ENCODE assay signal across 11 cellular contexts in genomic region chrX:51742586-51742985, GRCh38. TPM values are rescaled to one million over a fixed set of nuclear protein-coding genes. Genes with fewer than 3 reads are reported as not detected.
A peak's percentile ranks its signal among the peaks of the same experiment; 100 is the strongest.
DNase-seq lines count a peak whose midpoint lies in the region; FAIRE-seq and TF ChIP-seq lines count a peak whose summit lies in the region.
"Had no signal": no experiment of that assay in that cellular context is flagged by ENCODE, and none has a peak within 500 bp of the region (broad histone marks: within the 10 kb centered on the region; RNA-seq: fewer than 3 reads in every experiment).

No MANE protein-coding gene starts in this region.

- H3K9me3 ChIP-seq in Caco-2 (no peaks in the 10 kb centered on the region), endothelial cell of umbilical vein (replicated peaks; ENCODE audit: control insufficient read depth, insufficient read depth, low read length) (no peaks in the 10 kb centered on the region), neuronal stem cell (replicated peaks in 1 of 2; ENCODE audit: control insufficient read depth in 2 of 2, insufficient read depth in 1 of 2, low read depth in 1 of 2, low read length in 2 of 2) (no peaks in the 10 kb centered on the region), Peyer's patch (peaks cover 0 to 2% (median 0%) of the 10 kb centered on the region in 4 donors), small intestine (ENCODE audit: control insufficient read depth, low read depth) (no peaks in the 10 kb centered on the region)

- FAIRE-seq in endothelial cell of umbilical vein (lab: Jason Lieb, UNC) (no peak), small intestine (lab: Jason Lieb, UNC) (no peak)

- no peak overlapping the region for H4K91ac ChIP-seq in neuronal stem cell (ENCODE audit: low read depth, low read length, poor library complexity)

- no peak overlapping the region for H2BK12ac ChIP-seq in neuronal stem cell (ENCODE audit: low read length)

- H3K27ac ChIP-seq in endothelial cell of umbilical vein (ENCODE audit: insufficient read depth, low read depth, low read length) (no peak overlapping the region), neuronal stem cell (replicated peaks; ENCODE audit: low read length) (no peak overlapping the region), Peyer's patch (no peak overlapping the region), small intestine (ENCODE audit: low read depth in 1 of 2, low read length in 1 of 2) (no peak overlapping the region)

- H3K27ac Mint-ChIP-seq in Caco-2 (ENCODE audit: unreplicated experiment), result no peak overlapping the region

- H3K23ac ChIP-seq in neuronal stem cell (ENCODE audit: low read depth, low read length, poor library complexity), result no peak overlapping the region

- dilution Hi-C loops in endothelial cell of umbilical vein (cut with MboI; ENCODE audit: extremely low pct_ligation_motif_present, low sequenced_read_pairs), result no loop called here

- H3K36me3 Mint-ChIP-seq in Caco-2 (ENCODE audit: insufficient read depth, unreplicated experiment), result no peaks in the 10 kb centered on the region

- H3K9me3 Mint-ChIP-seq in Caco-2 (ENCODE audit: unreplicated experiment), result no peaks in the 10 kb centered on the region

- no peaks in the 10 kb centered on the region for H3K27me3 Mint-ChIP-seq in Caco-2 (ENCODE audit: insufficient read depth, unreplicated experiment)

- H2BK15ac ChIP-seq in neuronal stem cell (ENCODE audit: low read length), result no peak overlapping the region

- H3K27me3 ChIP-seq in Caco-2 (replicated peaks; ENCODE audit: control insufficient read depth, insufficient read depth, low read length) (no peaks in the 10 kb centered on the region), endothelial cell of umbilical vein (ENCODE audit: control insufficient read depth in 2 of 2, insufficient read depth in 2 of 2, low read length in 2 of 2) (peaks cover 1 to 3% of the 10 kb centered on the region in 2 experiments), neuronal stem cell (ENCODE audit: control insufficient read depth in 3 of 3, insufficient read depth in 3 of 3, low read depth in 1 of 3, low read length in 3 of 3) (peaks cover 0 to 22% (median 0%) of the 10 kb centered on the region in 3 experiments), Peyer's patch (no peaks in the 10 kb centered on the region), small intestine (ENCODE audit: control insufficient read depth in 2 of 2, insufficient read depth in 2 of 2, low read length in 2 of 2) (peaks cover 0 to 2% of the 10 kb centered on the region in 2 donors)

- intact Hi-C loops in Caco-2 (cut with micrococcal nuclease; ENCODE audit: unreplicated experiment), result no loop called here
- intact Hi-C loops in endothelial cell of umbilical vein (cut with micrococcal nuclease), result no loop called here

- H3K4me3 ChIP-seq in Caco-2 (ENCODE audit: low read depth, low read length) (no peak overlapping the region), LNCaP clone FGC (ENCODE audit: low read depth, low read length) (peak overlapping the region; percentile 71), endothelial cell of umbilical vein (replicated peaks in 1 of 3; ENCODE audit: insufficient read depth in 1 of 3, low read depth in 1 of 3, low read length in 3 of 3) (peak overlapping the region in 1 of 3 experiments; percentile 67), neuronal stem cell (ENCODE audit: low read length in 2 of 2) (peak overlapping the region in 1 of 2 donors; percentile 91), Peyer's patch (no peak overlapping the region), small intestine (ENCODE audit: low read depth in 1 of 2, low read length in 2 of 2) (no peak overlapping the region)

- H3K79me2 ChIP-seq in endothelial cell of umbilical vein (ENCODE audit: control insufficient read depth, insufficient read depth, low read length), result no peaks in the 10 kb centered on the region

- H3K36me3 ChIP-seq in Caco-2 (ENCODE audit: control insufficient read depth, insufficient read depth, low read length) (no peaks in the 10 kb centered on the region), endothelial cell of umbilical vein (ENCODE audit: control insufficient read depth in 2 of 2, extremely low read depth in 1 of 2, insufficient read depth in 2 of 2, low read length in 2 of 2) (no peaks in the 10 kb centered on the region), neuronal stem cell (replicated peaks in 1 of 2; ENCODE audit: control insufficient read depth in 2 of 2, insufficient read depth in 2 of 2, low read length in 2 of 2) (peaks cover 0 to 21% of the 10 kb centered on the region in 2 donors), Peyer's patch (no peaks in the 10 kb centered on the region), small intestine (ENCODE audit: control insufficient read depth in 2 of 2, insufficient read depth in 2 of 2, low read length in 2 of 2) (no peaks in the 10 kb centered on the region)

- H3K79me1 ChIP-seq in neuronal stem cell (ENCODE audit: low read depth, low read length), result peaks cover 2% of the 10 kb centered on the region

- CTCF ChIA-PET in Caco-2 (lab: Charles Lee) (no interaction called here), endothelial cell of umbilical vein (lab: Charles Lee) (no interaction called here)

- POLR2A ChIA-PET in Caco-2 (lab: Charles Lee) (no interaction called here), endothelial cell of umbilical vein (lab: Charles Lee) (no interaction called here)

- TF ChIP-seq CTCF in Caco-2 (IDR thresholded peaks at IDR 0.05; ENCODE audit: insufficient read depth in 1 of 2, low read depth in 1 of 2, low read length in 1 of 2, severe bottlenecking in 1 of 2, unreplicated experiment in 1 of 2) (no peak), LNCaP clone FGC (IDR thresholded peaks at IDR 0.05; ENCODE audit: control insufficient read depth, extremely low read depth, insufficient read depth) (no peak), endothelial cell of umbilical vein (IDR thresholded peaks at IDR 0.05; ENCODE audit: extremely low read depth in 1 of 2, insufficient read depth in 1 of 2, low read depth in 1 of 2, low read length in 2 of 2) (no peak), Peyer's patch (IDR thresholded peaks at IDR 0.05) (no peak)

- no peak overlapping the region for H3K14ac ChIP-seq in neuronal stem cell (ENCODE audit: low read length)

- H4K20me1 ChIP-seq in endothelial cell of umbilical vein (replicated peaks; ENCODE audit: control insufficient read depth, extremely low read depth, insufficient read depth, low read length), result no peaks in the 10 kb centered on the region

- H3K4ac ChIP-seq in neuronal stem cell (ENCODE audit: low read length), result no peak overlapping the region

- no peak overlapping the region for H2AK5ac ChIP-seq in neuronal stem cell (ENCODE audit: low read depth, low read length)

- DNase-seq in Caco-2 (no peak), LNCaP clone FGC (ENCODE audit: low read depth) (no peak), endothelial cell of umbilical vein (ENCODE audit: low read depth, low spot score) (no peak), neuronal stem cell (ENCODE audit: low spot score) (no peak), NCI-H1436 treated with DMSO at 0.1 percent for 48 hours (lab: John Stamatoyannopoulos, UW) (no peak), NCI-H2081 treated with DMSO at 0.1 percent for 48 hours (lab: John Stamatoyannopoulos, UW) (no peak), Peyer's patch (no peak), small intestine (no peak)
- DNase-seq: cortex of kidney, GF-D8 had no signal

- peak overlapping the region; percentile 78 for H3K4me3 Mint-ChIP-seq in Caco-2 (ENCODE audit: unreplicated experiment)

- H4K8ac ChIP-seq in neuronal stem cell (ENCODE audit: low read depth, low read length), result no peak overlapping the region

- H2AFZ ChIP-seq in endothelial cell of umbilical vein (ENCODE audit: low read depth, low read length), result peak overlapping the region; percentile 69
- H2AFZ ChIP-seq in neuronal stem cell (ENCODE audit: low read length), result peak overlapping the region; percentile 93

- H3K4me1 Mint-ChIP-seq in Caco-2 (ENCODE audit: low read depth, unreplicated experiment), result peaks cover 7% of the 10 kb centered on the region

- no CpG with 5 or more reads among the region's 3 CpGs for WGBS in neuronal stem cell (ENCODE audit: extremely low coverage in 2 of 2, insufficient read length in 2 of 2, insufficient replicate concordance in 1 of 2), 2 donors
- 70 to 93% (median 92%) methylated on average over 3 of the region's 3 CpGs for WGBS in small intestine, 3 donors

- no peak overlapping the region for H2BK120ac ChIP-seq in neuronal stem cell (ENCODE audit: low read depth, low read length)

- H3K4me1 ChIP-seq in Caco-2 (no peaks in the 10 kb centered on the region), endothelial cell of umbilical vein (ENCODE audit: control insufficient read depth, extremely low read depth, insufficient read depth, low read length) (peaks cover 2% of the 10 kb centered on the region), neuronal stem cell (ENCODE audit: control insufficient read depth in 2 of 2, insufficient read depth in 1 of 2, low read depth in 1 of 2, low read length in 2 of 2) (peaks cover 0 to 3% of the 10 kb centered on the region in 2 donors), Peyer's patch (no peaks in the 10 kb centered on the region), small intestine (ENCODE audit: control insufficient read depth in 2 of 2, insufficient read depth in 1 of 2, low read depth in 1 of 2, low read length in 1 of 2) (no peaks in the 10 kb centered on the region)

- TF ChIP-seq POLR2A in endothelial cell of umbilical vein (IDR thresholded peaks at IDR 0.05; ENCODE audit: low read depth, low read length) (no peak), Peyer's patch (IDR thresholded peaks at IDR 0.05) (no peak)

- no peak overlapping the region for H3K18ac ChIP-seq in neuronal stem cell (ENCODE audit: low read length)

- no TSS peak for BruUV-seq in Caco-2 (replicated peaks; lab: Mats Ljungman, UMichigan)
- no TSS peak for BruUV-seq in endothelial cell of umbilical vein (replicated peaks; lab: Mats Ljungman, UMichigan)

- H3K9ac ChIP-seq in endothelial cell of umbilical vein (replicated peaks; ENCODE audit: extremely low read depth, insufficient read depth, low read length), result no peak overlapping the region
- H3K9ac ChIP-seq in neuronal stem cell (ENCODE audit: low read depth, low read length, poor library complexity), result no peak overlapping the region

- H3K4me2 ChIP-seq in endothelial cell of umbilical vein (ENCODE audit: insufficient read depth, low read length) (peak overlapping the region; percentile 31), neuronal stem cell (ENCODE audit: insufficient read depth, low read length, poor library complexity, severe bottlenecking) (no peak overlapping the region)

- H2BK5ac ChIP-seq in neuronal stem cell (ENCODE audit: low read length), result no peak overlapping the region

- no peaks in the 10 kb centered on the region for H3K9me1 ChIP-seq in endothelial cell of umbilical vein (replicated peaks; ENCODE audit: control insufficient read depth, extremely low read depth, insufficient read depth, low read length)

RNA-seq across cellular contexts. Expression of gene GSPT2, which starts 0.7 kb away (rescaled TPM):
- 7.3 TPM in 2 replicates for total RNA-seq in Caco-2 (2022)
- total RNA-seq in endothelial cell of umbilical vein, result 7.5 TPM in 2 replicates
- 2.0 and 2.1 TPM in 2 replicates for polyA plus RNA-seq in endothelial cell of umbilical vein
- polyA plus RNA-seq in endothelial cell of umbilical vein (2011; cell fraction: cytosol; rRNA removed), result 2.1 and 2.2 TPM in 2 replicates
- 1.7 and 2.1 TPM in 2 replicates for polyA plus RNA-seq in endothelial cell of umbilical vein (2011; cell fraction: nucleus; rRNA removed)
- 6.5 TPM in 2 replicates for polyA plus RNA-seq in endothelial cell of umbilical vein (2012)
- 1.5 and 1.6 TPM in 2 replicates for polyA minus RNA-seq in endothelial cell of umbilical vein
- not detected for polyA minus RNA-seq in endothelial cell of umbilical vein (2011; cell fraction: cytosol; rRNA and poly(A)+ RNA removed)
- polyA minus RNA-seq in endothelial cell of umbilical vein (2011; cell fraction: nucleus; rRNA and poly(A)+ RNA removed), result 0.96 and 1.4 TPM in 2 replicates
- polyA plus RNA-seq in neuronal stem cell (2013, experiment 1 of 2), result 15.3 TPM
- polyA plus RNA-seq in neuronal stem cell (2013, experiment 2 of 2), result 16.0 TPM
- 1 to 10 TPM; 1.0 to 5.0 (median 1.8) TPM for total RNA-seq in Peyer's patch
- polyA plus RNA-seq in small intestine, result 1 to 10 TPM; 1.1 to 5.9 (median 1.1) TPM

RNA-seq across cellular contexts. Expression of gene CENPVL1, which starts 32.3 kb away (rescaled TPM):
- total RNA-seq in Caco-2 (2022) (not detected in 2 replicates), endothelial cell of umbilical vein (not detected in 2 replicates), Peyer's patch (not detected)
- polyA plus RNA-seq in endothelial cell of umbilical vein (not detected in 2 replicates), small intestine (under 1 TPM in 1 of 3 donors, not detected in 2; 0.42 TPM)
- polyA plus RNA-seq in endothelial cell of umbilical vein (2011; cell fraction: cytosol; rRNA removed), result not detected in 2 replicates
- not detected in 2 replicates for polyA plus RNA-seq in endothelial cell of umbilical vein (2011; cell fraction: nucleus; rRNA removed)
- not detected in 2 replicates for polyA plus RNA-seq in endothelial cell of umbilical vein (2012)
- polyA minus RNA-seq in endothelial cell of umbilical vein, result not detected in 2 replicates
- polyA minus RNA-seq in endothelial cell of umbilical vein (2011; cell fraction: cytosol; rRNA and poly(A)+ RNA removed), result not detected
- not detected in 2 replicates for polyA minus RNA-seq in endothelial cell of umbilical vein (2011; cell fraction: nucleus; rRNA and poly(A)+ RNA removed)
- 0.29 TPM for polyA plus RNA-seq in neuronal stem cell (2013, experiment 1 of 2)
- polyA plus RNA-seq in neuronal stem cell (2013, experiment 2 of 2), result 0.21 TPM
- total RNA-seq: lower leg skin had no signal

RNA-seq across cellular contexts. Expression of gene CENPVL2, which starts 60.0 kb away (rescaled TPM):
- total RNA-seq in Caco-2 (2022), result not detected in 2 replicates
- total RNA-seq in endothelial cell of umbilical vein, result not detected in 2 replicates
- not detected in 2 replicates for polyA plus RNA-seq in endothelial cell of umbilical vein
- not detected in 2 replicates for polyA plus RNA-seq in endothelial cell of umbilical vein (2011; cell fraction: cytosol; rRNA removed)
- not detected in 2 replicates for polyA plus RNA-seq in endothelial cell of umbilical vein (2011; cell fraction: nucleus; rRNA removed)
- not detected in 2 replicates for polyA plus RNA-seq in endothelial cell of umbilical vein (2012)
- not detected in 2 replicates for polyA minus RNA-seq in endothelial cell of umbilical vein
- not detected for polyA minus RNA-seq in endothelial cell of umbilical vein (2011; cell fraction: cytosol; rRNA and poly(A)+ RNA removed)
- not detected in 2 replicates for polyA minus RNA-seq in endothelial cell of umbilical vein (2011; cell fraction: nucleus; rRNA and poly(A)+ RNA removed)
- 0.29 TPM for polyA plus RNA-seq in neuronal stem cell (2013, experiment 1 of 2)
- polyA plus RNA-seq in neuronal stem cell (2013, experiment 2 of 2), result 0.21 TPM
- total RNA-seq in Peyer's patch, result not detected
- under 1 TPM in 1 of 3 donors, not detected in 2; 0.42 TPM for polyA plus RNA-seq in small intestine
- total RNA-seq: lower leg skin had no signal
